9 cellular contexts compared by ENCODE assay signal in the genomic region with DNA sequence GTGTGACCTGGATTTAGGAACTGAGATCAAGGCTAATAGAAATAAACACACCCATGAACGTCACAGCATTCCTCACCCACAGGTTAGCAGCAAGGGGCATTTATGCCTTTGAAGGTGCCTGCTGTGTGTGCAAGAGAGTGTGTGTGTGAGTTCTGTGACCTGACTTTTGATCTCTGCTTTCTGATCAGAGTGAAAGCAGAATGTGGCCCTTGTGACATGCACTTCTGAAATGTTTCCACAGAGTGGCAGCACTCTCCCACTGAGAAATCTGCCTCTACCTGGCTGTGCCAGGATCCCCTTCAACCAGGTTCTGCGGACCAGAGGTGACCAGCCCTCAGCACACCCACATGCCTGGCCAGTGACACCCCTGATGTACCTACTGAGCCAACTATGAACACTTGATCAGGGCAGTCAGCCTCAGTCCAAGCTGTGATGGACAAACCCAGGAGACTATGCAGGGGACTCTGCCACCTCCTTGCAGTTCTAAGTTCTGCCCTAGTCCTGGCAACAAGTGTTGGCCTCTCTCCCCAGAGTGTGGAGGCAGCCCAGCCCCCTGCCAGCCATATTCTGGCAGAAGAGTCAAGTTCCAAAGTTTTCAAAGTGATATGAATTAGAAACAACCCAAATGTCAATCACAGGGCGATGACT. TPM values are rescaled to one million over a fixed set of nuclear protein-coding genes. Genes with fewer than 3 reads are reported as not detected.
DNase-seq lines count a peak whose midpoint lies in the region; ATAC-seq and TF ChIP-seq lines count a peak whose summit lies in the region.
"Had no signal": no experiment of that assay in that cellular context is flagged by ENCODE, and none has a peak within 500 bp of the region (broad histone marks: within the 10 kb centered on the region; RNA-seq: fewer than 3 reads in every experiment).

No MANE protein-coding gene starts in this region.

- H3K27ac Mint-ChIP-seq in brain: peak overlapping the region in 1 of 5 experiments; percentile 63
- H3K27ac Mint-ChIP-seq: dendritic cell treated with granulocyte-macrophage colony-stimulating factor and Interleukin-4, amounts not matched to agents 40 ng/mL and 50 ng/mL, for 4 days had no signal

- H3K4me3 ChIP-seq in AG09309 (ENCODE audit: control insufficient read depth, low read depth, low read length) (no peak overlapping the region), uterus (no peak overlapping the region)

- no peaks in the 10 kb centered on the region for H3K36me3 ChIP-seq in uterus

- H3K27ac ChIP-seq in uterus: no peak overlapping the region

- intact Hi-C loops in uterus (cut with DNase I; ENCODE audit: low total_unique reads): no loop called here

- DNase-seq in AG09309 (ENCODE audit: low read depth) (no peak), NCI-H774 (lab: John Stamatoyannopoulos, UW) (peak; percentile 43), left kidney (ENCODE audit: low read depth, low spot score) (peak; percentile 62), uterus (no peak)

- H3K4me1 ChIP-seq in uterus: no peaks in the 10 kb centered on the region

- ATAC-seq in HG02981 (IDR thresholded peaks at IDR 0.05; ENCODE audit: unreplicated experiment): peak; percentile 72
- ATAC-seq in GM21528 (IDR thresholded peaks at IDR 0.05; ENCODE audit: low FRiP score, unreplicated experiment): no peak

- H3K4me3 Mint-ChIP-seq in brain: no peak overlapping the region
- H3K4me3 Mint-ChIP-seq: dendritic cell treated with granulocyte-macrophage colony-stimulating factor and Interleukin-4, amounts not matched to agents 40 ng/mL and 50 ng/mL, for 4 days had no signal

- H3K9me3 ChIP-seq in uterus: no peaks in the 10 kb centered on the region

- no peaks in the 10 kb centered on the region for H3K27me3 Mint-ChIP-seq in brain

- peaks cover under 1% of the 10 kb centered on the region for H3K36me3 Mint-ChIP-seq in brain

- peak; percentile 52 for TF ChIP-seq CTCF in AG09309 (IDR thresholded peaks at IDR 0.05; ENCODE audit: control insufficient read depth, insufficient read depth, low read depth, low read length, missing control alignments)
- TF ChIP-seq CTCF in GM12873 (IDR thresholded peaks at IDR 0.05; ENCODE audit: insufficient read depth, low read depth, low read length, missing control alignments): peak; percentile 81
- peak; percentile 85 to 93 for TF ChIP-seq CTCF in brain (conservative IDR thresholded peaks at IDR 0.05)
- peak in 3 of 4 experiments; percentile 21 to 54 (median 35) for TF ChIP-seq CTCF in uterus (IDR thresholded peaks at IDR 0.05)

- H3K4me1 Mint-ChIP-seq in brain: peaks cover 12% of the 10 kb centered on the region

- no peak for TF ChIP-seq POLR2A in uterus (IDR thresholded peaks at IDR 0.05)

- no peaks in the 10 kb centered on the region for H3K9me3 Mint-ChIP-seq in brain
- H3K9me3 Mint-ChIP-seq: dendritic cell treated with granulocyte-macrophage colony-stimulating factor and Interleukin-4, amounts not matched to agents 40 ng/mL and 50 ng/mL, for 4 days had no signal

- H3K27me3 ChIP-seq in uterus: no peaks in the 10 kb centered on the region

RNA-seq across cellular contexts. Expression of a gene that starts 41.0 kb away (rescaled TPM):
- polyA plus RNA-seq in brain (ENCODE audit: insufficient read depth, low read depth, low replicate concordance): 4.3 TPM
- total RNA-seq in uterus: 1 to 10 TPM in 1 of 4 donors, under 1 TPM in 2, not detected in 1; under 0.01 to 3.2 (median 0.18) TPM

RNA-seq across cellular contexts. Expression of a gene that starts 47.4 kb away (rescaled TPM):
- not detected for polyA plus RNA-seq in brain (ENCODE audit: insufficient read depth, low read depth, low replicate concordance)
- under 1 TPM in 1 of 4 donors, not detected in 3; 0.41 TPM for total RNA-seq in uterus

Comparison
In these comparisons a context has a peak if more than half of its experiments do, and no peak if none do; other contexts are left out.
1. DNase-seq: peak in NCI-H774 (single experiment) and left kidney (single experiment); none in AG09309 (single experiment) and uterus (0 of 2).
2. CTCF ChIP-seq: peak in every context shown above with its lines; median percentile 89 in brain; 81 in GM12873; 52 in AG09309; 35 in uterus.